Comparison of ENCODE assay signal across 13 cellular contexts in the genomic region with DNA sequence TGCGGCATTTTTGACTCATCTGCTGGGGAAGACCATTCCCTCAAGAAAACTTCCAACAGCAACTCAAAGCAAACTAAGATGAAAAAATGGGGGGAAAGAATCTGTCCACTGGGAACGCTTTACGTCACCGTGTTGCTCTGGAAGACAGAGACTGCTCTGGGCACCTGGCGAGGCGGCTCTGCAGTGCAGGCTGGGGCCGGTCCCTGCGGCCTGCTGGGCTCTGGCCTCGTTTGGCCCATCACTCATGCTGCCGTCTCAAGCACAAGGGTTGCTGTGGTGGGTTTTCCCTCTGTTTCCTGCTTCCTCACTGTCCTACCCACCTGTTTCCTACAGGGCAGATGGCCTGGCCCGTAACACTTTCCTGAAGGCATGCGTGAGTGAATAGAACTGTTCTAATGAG.
"Had no signal": no experiment of that assay in that cellular context is flagged by ENCODE, and none has a peak within 500 bp of the region (broad histone marks: within the 10 kb centered on the region; RNA-seq: fewer than 3 reads in every experiment).

No MANE protein-coding gene starts in this region.

- H3K9me3 Mint-ChIP-seq: activated CD4-positive, alpha-beta memory T cell treated with anti-CD3 and anti-CD28 coated beads, Interleukin-2, amount 10 ng/mL, durations not matched to agents 7 days and 5 days; effector memory CD8-positive, alpha-beta T cell; immature natural killer cell; neural progenitor cell had no signal

- H3K27me3 ChIP-seq: neural progenitor cell, ovary, tibial artery, uterus had no signal

- H3K27me3 Mint-ChIP-seq: activated CD4-positive, alpha-beta memory T cell treated with anti-CD3 and anti-CD28 coated beads, Interleukin-2, amount 10 ng/mL, durations not matched to agents 7 days and 5 days; effector memory CD8-positive, alpha-beta T cell had no signal

- H3K27ac ChIP-seq: neural progenitor cell, ovary, tibial artery, uterus had no signal

- H3K4me2 ChIP-seq: neural progenitor cell had no signal

- H3K9ac ChIP-seq: neural progenitor cell had no signal

- H3K4me3 ChIP-seq: neural progenitor cell, ovary, skin epidermis, tibial artery, uterus had no signal

- H3K4me1 Mint-ChIP-seq: neural progenitor cell had no signal

- ATAC-seq: activated T-cell treated with anti-CD3 and anti-CD28 coated beads, Interleukin-2, amount 50 U/mL, for 72 hours; effector memory CD8-positive, alpha-beta T cell; left colon had no signal

- H3K4me3 Mint-ChIP-seq: activated CD4-positive, alpha-beta memory T cell treated with anti-CD3 and anti-CD28 coated beads, Interleukin-2, amount 10 ng/mL, durations not matched to agents 7 days and 5 days; activated T-cell treated with anti-CD3 and anti-CD28 coated beads, Interleukin-2, amount 50 U/mL, for 72 hours; effector memory CD8-positive, alpha-beta T cell; immature natural killer cell; neural progenitor cell had no signal

- H3K4me1 ChIP-seq: neural progenitor cell, tibial artery, uterus had no signal

- DNase-seq: activated CD4-positive, alpha-beta memory T cell treated with anti-CD3 and anti-CD28 coated beads, Interleukin-2, amount 10 ng/mL, durations not matched to agents 7 days and 5 days; activated CD4-positive, CD25-positive, alpha-beta regulatory T cell treated with anti-CD3 and anti-CD28 coated beads, Interleukin-2, amount 50 U/mL, for 72 hours; activated T-cell treated with anti-CD3 and anti-CD28 coated beads, Interleukin-2, amount 50 U/mL, for 72 hours; effector memory CD8-positive, alpha-beta T cell; erythroblast; immature natural killer cell; left colon; ovary; T-helper 2 cell; tibial artery; uterus had no signal

- H3K27ac Mint-ChIP-seq: activated CD4-positive, alpha-beta memory T cell treated with anti-CD3 and anti-CD28 coated beads, Interleukin-2, amount 10 ng/mL, durations not matched to agents 7 days and 5 days; activated T-cell treated with anti-CD3 and anti-CD28 coated beads, Interleukin-2, amount 50 U/mL, for 72 hours; effector memory CD8-positive, alpha-beta T cell; neural progenitor cell had no signal

- H3K9me3 ChIP-seq: ovary, tibial artery, uterus had no signal

- H2AFZ ChIP-seq: neural progenitor cell had no signal

- H3K36me3 ChIP-seq: neural progenitor cell, ovary, uterus had no signal
